Comparison of ENCODE assay signal across 8 cellular contexts in the genomic region with DNA sequence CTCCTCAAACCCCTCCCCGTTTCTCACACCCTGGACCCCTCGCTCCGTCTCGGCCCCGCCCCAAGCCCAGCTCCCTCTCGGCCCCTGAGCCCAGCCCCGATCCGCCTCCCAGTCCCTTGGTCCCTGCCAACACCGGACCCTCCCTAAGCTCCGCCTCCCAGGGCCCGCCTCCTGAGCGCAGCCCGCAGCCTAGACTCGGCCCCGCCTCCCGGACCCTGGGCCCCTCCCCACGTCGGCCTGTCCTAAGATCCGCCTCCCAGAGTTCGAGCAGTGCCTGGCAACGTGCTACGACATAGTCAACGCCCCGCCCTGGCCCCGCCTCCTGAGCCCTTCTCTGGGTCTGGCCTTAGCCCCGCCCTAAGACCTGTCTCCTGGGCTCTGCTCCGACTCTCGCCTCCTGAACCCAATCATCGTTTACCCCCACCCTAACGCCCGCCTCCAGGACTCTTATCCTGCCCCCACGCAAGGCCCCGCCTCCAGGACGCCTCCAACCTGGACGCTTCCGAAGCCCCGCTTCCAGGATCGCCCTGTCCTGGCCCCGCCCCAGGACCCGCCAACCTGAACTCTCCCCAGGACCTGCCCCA. TPM values are rescaled to one million over a fixed set of nuclear protein-coding genes. Genes with fewer than 3 reads are reported as not detected.
DNase-seq lines count a peak whose midpoint lies in the region; ATAC-seq, FAIRE-seq and TF ChIP-seq lines count a peak whose summit lies in the region.
"Not testable (repeated sequence)": the region's sequence is repeated elsewhere in the genome, so short reads cannot be mapped to it uniquely, and the experiment has no call there.

No MANE protein-coding gene starts in this region.

- in situ Hi-C loops in ACHN (cut with HindIII; ENCODE audit: low pct_ligation_motif_present, low pct_unique_long_range_greater_than_20kb, low sequenced_read_pairs) = not testable (repeated sequence)

- ATAC-seq in GM18873 (IDR thresholded peaks at IDR 0.05; ENCODE audit: low FRiP score, unreplicated experiment) (peak; percentile 94), HG03159 (IDR thresholded peaks at IDR 0.05; ENCODE audit: unreplicated experiment) (peak; percentile 88)

- not testable (repeated sequence) for H3K36me3 ChIP-seq in bronchial epithelial cell (ENCODE audit: control insufficient read depth, insufficient read depth, low read length); small intestine (ENCODE audit: control insufficient read depth in 2 of 2, insufficient read depth in 2 of 2, low read length in 2 of 2)

- H3K9me3 ChIP-seq in small intestine (ENCODE audit: control insufficient read depth, low read depth) = not testable (repeated sequence)

- H3K4me3 ChIP-seq in WI38 (ENCODE audit: low read depth, low read length) = peak overlapping the region; percentile 65
- H3K4me3 ChIP-seq in bronchial epithelial cell (ENCODE audit: low read depth, low read length) = peak overlapping the region; percentile 59
- H3K4me3 ChIP-seq in small intestine (ENCODE audit: low read depth in 1 of 2, low read length in 2 of 2) = peak overlapping the region; percentile 35 to 68

- not testable (repeated sequence) for TF ChIP-seq CTCF in WI38 (IDR thresholded peaks at IDR 0.05; ENCODE audit: low read depth, low read length); bronchial epithelial cell (IDR thresholded peaks at IDR 0.05; ENCODE audit: insufficient read depth, low read length, severe bottlenecking)

- H3K27ac ChIP-seq in small intestine (ENCODE audit: low read depth in 1 of 2, low read length in 1 of 2) = peak overlapping the region; percentile 94

- FAIRE-seq in bronchial epithelial cell (lab: Jason Lieb, UNC) = not testable (repeated sequence)
- peak; percentile 89 for FAIRE-seq in small intestine (lab: Jason Lieb, UNC)

- H3K27me3 ChIP-seq in bronchial epithelial cell (ENCODE audit: control insufficient read depth, insufficient read depth, low read length); small intestine (ENCODE audit: control insufficient read depth in 2 of 2, insufficient read depth in 2 of 2, low read length in 2 of 2): not testable (repeated sequence)

- not testable (repeated sequence) for H3K4me1 ChIP-seq in small intestine (ENCODE audit: control insufficient read depth in 2 of 2, insufficient read depth in 1 of 2, low read depth in 1 of 2, low read length in 1 of 2)

- WGBS in small intestine, 3 donors = 0 to 1% (median 1%) methylated on average over 32 to 40 of the region's 40 CpGs

- DNase-seq in ACHN (peak; percentile 95), NCI-H2227 (lab: John Stamatoyannopoulos, UW; ENCODE audit: unreplicated experiment) (peak; percentile 97), bronchial epithelial cell (ENCODE audit: low read depth) (peak; percentile 93), iPS-NIHi11 (ENCODE audit: low spot score) (peak; percentile 66), small intestine (peak; percentile 99)

RNA-seq across cellular contexts. Expression of a gene that starts 53.1 kb away (rescaled TPM):
- 0.13 TPM in 1 of 2 replicates, not detected in the other for total RNA-seq in bronchial epithelial cell
- polyA plus RNA-seq in small intestine = under 1 TPM in 1 of 3 donors, not detected in 2; 0.06 TPM

Comparison
In these comparisons a context has a peak if more than half of its experiments do, and no peak if none do; other contexts are left out.
1. Peak in every context shown above with its lines: DNase-seq, ATAC-seq, H3K4me3 ChIP-seq and H3K27ac ChIP-seq.